8 cellular contexts compared by ENCODE assay signal in genomic region chr2:128260239-128261138, GRCh38. TPM values are rescaled to one million over a fixed set of nuclear protein-coding genes. Genes with fewer than 3 reads are reported as not detected.
A peak's percentile ranks its signal among the peaks of the same experiment; 100 is the strongest.
DNase-seq lines count a peak whose midpoint lies in the region; ATAC-seq and TF ChIP-seq lines count a peak whose summit lies in the region.

No MANE protein-coding gene starts in this region.

- in situ Hi-C loops in KBM-7 (cut with MboI; ENCODE audit: low pct_unique_long_range_greater_than_20kb, low sequenced_read_pairs), result no loop called here

- H3K27me3 ChIP-seq in RWPE2 (ENCODE audit: insufficient read depth, poor library complexity, severe bottlenecking), result no peaks in the 10 kb centered on the region

- DNase-seq in AG10803 (ENCODE audit: low read depth) (peak; percentile 87), RWPE2 (ENCODE audit: low spot score) (peak; percentile 75), fibroblast of the aortic adventitia (ENCODE audit: low read depth) (peak; percentile 90), nephron progenitor cell (peak; percentile 25), KBM-7 (no peak), NCI-H1417 (lab: John Stamatoyannopoulos, UW) (no peak)
- DNase-seq in activated CD4-positive, alpha-beta memory T cell treated with anti-CD3 and anti-CD28 coated beads for 36 hours, result no peak

- H3K27ac ChIP-seq in RWPE2 (ENCODE audit: poor library complexity, severe bottlenecking), result no peak overlapping the region

- H3K9me3 ChIP-seq in RWPE2 (ENCODE audit: severe bottlenecking), result no peaks in the 10 kb centered on the region

- peaks cover 10% of the 10 kb centered on the region for H3K27me3 Mint-ChIP-seq in nephron progenitor cell (ENCODE audit: low read depth, poor library complexity)
- peaks cover 2% of the 10 kb centered on the region for H3K27me3 Mint-ChIP-seq in activated CD4-positive, alpha-beta memory T cell treated with anti-CD3 and anti-CD28 coated beads for 36 hours

- ATAC-seq in RWPE2 (ENCODE audit: low read depth) (peak; percentile 99), HG03039 (IDR thresholded peaks at IDR 0.05; ENCODE audit: unreplicated experiment) (no peak)

- POLR2A ChIA-PET in activated CD4-positive, alpha-beta memory T cell treated with anti-CD3 and anti-CD28 coated beads for 36 hours (lab: Charles Lee), result no interaction called here

- H3K4me3 ChIP-seq in AG10803 (ENCODE audit: low read length), result 0 out of 2 replicates have a peak overlapping the region, but pooled peaks have one; percentile 7
- no peak overlapping the region for H3K4me3 ChIP-seq in RWPE2 (ENCODE audit: severe bottlenecking)
- H3K4me3 ChIP-seq in fibroblast of the aortic adventitia (ENCODE audit: low read depth, low read length), result no peak overlapping the region

- H3K36me3 ChIP-seq in RWPE2 (ENCODE audit: low read depth), result no peaks in the 10 kb centered on the region

- H3K36me3 Mint-ChIP-seq in nephron progenitor cell (ENCODE audit: low read depth), result no peaks in the 10 kb centered on the region
- no peaks in the 10 kb centered on the region for H3K36me3 Mint-ChIP-seq in activated CD4-positive, alpha-beta memory T cell treated with anti-CD3 and anti-CD28 coated beads for 36 hours

- CTCF ChIA-PET in activated CD4-positive, alpha-beta memory T cell treated with anti-CD3 and anti-CD28 coated beads for 36 hours (lab: Charles Lee), result no interaction called here

- H3K4me3 Mint-ChIP-seq in nephron progenitor cell, result no peak overlapping the region
- no peak overlapping the region for H3K4me3 Mint-ChIP-seq in activated CD4-positive, alpha-beta memory T cell treated with anti-CD3 and anti-CD28 coated beads for 36 hours

- peaks cover 5% of the 10 kb centered on the region for H3K4me1 ChIP-seq in RWPE2 (ENCODE audit: insufficient read depth, poor library complexity, severe bottlenecking)

- H3K27ac Mint-ChIP-seq in nephron progenitor cell, result peak overlapping the region; percentile 80
- H3K27ac Mint-ChIP-seq in activated CD4-positive, alpha-beta memory T cell treated with anti-CD3 and anti-CD28 coated beads for 36 hours, result no peak overlapping the region

- no peaks in the 10 kb centered on the region for H3K9me3 Mint-ChIP-seq in nephron progenitor cell
- H3K9me3 Mint-ChIP-seq in activated CD4-positive, alpha-beta memory T cell treated with anti-CD3 and anti-CD28 coated beads for 36 hours, result no peaks in the 10 kb centered on the region

- intact Hi-C loops in activated CD4-positive, alpha-beta memory T cell treated with anti-CD3 and anti-CD28 coated beads for 36 hours (cut with micrococcal nuclease), result no loop called here

- TF ChIP-seq CTCF in AG10803 (conservative IDR thresholded peaks at IDR 0.05; ENCODE audit: low read length) (peak; percentile 46), RWPE2 (IDR thresholded peaks at IDR 0.05; ENCODE audit: poor library complexity, severe bottlenecking) (no peak), fibroblast of the aortic adventitia (IDR thresholded peaks at IDR 0.05; ENCODE audit: insufficient read depth, low read length) (peak; percentile 63), nephron progenitor cell (IDR thresholded peaks at IDR 0.05) (no peak)

- H3K4me1 Mint-ChIP-seq in nephron progenitor cell, result peaks cover 4% of the 10 kb centered on the region
- H3K4me1 Mint-ChIP-seq in activated CD4-positive, alpha-beta memory T cell treated with anti-CD3 and anti-CD28 coated beads for 36 hours (ENCODE audit: low read depth), result peaks cover 2% of the 10 kb centered on the region

RNA-seq across cellular contexts. Expression of gene HS6ST1, which starts 58.2 kb away (rescaled TPM):
- 7.7 and 10.6 TPM in 2 replicates for total RNA-seq in fibroblast of the aortic adventitia (ENCODE audit: low replicate concordance)
- total RNA-seq in activated CD4-positive, alpha-beta memory T cell treated with anti-CD3 and anti-CD28 coated beads for 36 hours, result 1 to 10 TPM; 9.1 to 9.6 TPM

Comparison
In these comparisons a context has a peak if more than half of its experiments do, and no peak if none do; other contexts are left out.
1. DNase-seq: peak in AG10803 (single experiment), RWPE2 (single experiment), fibroblast of the aortic adventitia (single experiment) and nephron progenitor cell (single experiment); none in KBM-7 (single experiment), NCI-H1417 (0 of 3) and activated CD4-positive, alpha-beta memory T cell treated with anti-CD3 and anti-CD28 coated beads for 36 hours (single experiment).
2. CTCF ChIP-seq: peak in AG10803 (single experiment) and fibroblast of the aortic adventitia (single experiment); none in RWPE2 (single experiment) and nephron progenitor cell (single experiment).